In genomic region chr3:149969945-149970715, GRCh38 we compare ENCODE assay signal across 8 cellular contexts. TPM values are rescaled to one million over a fixed set of nuclear protein-coding genes. Genes with fewer than 3 reads are reported as not detected.
DNase-seq lines count a peak whose midpoint lies in the region; ATAC-seq and TF ChIP-seq lines count a peak whose summit lies in the region.

No MANE protein-coding gene starts in this region.

- H3F3A ChIP-seq in PC-9 (ENCODE audit: insufficient read depth, low read depth): peaks cover 11% of the 10 kb centered on the region; the same call in 1 of the 2 replicates

- H3K79me2 ChIP-seq in PC-9 (ENCODE audit: low read depth): peaks cover 54% of the 10 kb centered on the region

- H3K27me3 Mint-ChIP-seq in CD8-positive, alpha-beta T cell (ENCODE audit: low read depth): peaks cover 3% of the 10 kb centered on the region
- peaks cover 5 to 24% (median 8%) of the 10 kb centered on the region in 5 donors for H3K27me3 Mint-ChIP-seq in naive thymus-derived CD8-positive, alpha-beta T cell
- H3K27me3 Mint-ChIP-seq in stimulated activated memory B cell treated with anti-CD40 and anti-IgM and Interleukin-4, amounts not matched to agents 10 μg/mL and 1 μg/mL and 100 μg/mL, for 72 hours: peaks cover 13% of the 10 kb centered on the region

- H3K4me3 ChIP-seq in CD8-positive, alpha-beta T cell (ENCODE audit: low read depth, low read length): peak overlapping the region; percentile 63
- peak overlapping the region; percentile 78 for H3K4me3 ChIP-seq in PC-9
- peak overlapping the region; percentile 73 for H3K4me3 ChIP-seq in fibroblast of pulmonary artery (replicated peaks; ENCODE audit: low read depth, low read length)

- peak overlapping the region; percentile 95 for H3K4me3 Mint-ChIP-seq in CD8-positive, alpha-beta T cell
- peak overlapping the region; percentile 89 to 97 (median 93) for H3K4me3 Mint-ChIP-seq in naive thymus-derived CD8-positive, alpha-beta T cell
- H3K4me3 Mint-ChIP-seq in stimulated activated memory B cell treated with anti-CD40 and anti-IgM and Interleukin-4, amounts not matched to agents 10 μg/mL and 1 μg/mL and 100 μg/mL, for 72 hours: peak overlapping the region; percentile 89

- intact Hi-C loops in CD8-positive, alpha-beta T cell (cut with DNase I, micrococcal nuclease): loop anchor here (1.0 to 10.0 kb wide), 11 partner anchors 157 to 895 kb away; partner anchors contain the start of genes RNF13 (in 2 of the 2), SIAH2 (in 2 of the 2), COMMD2 (in 1 of the 2) and EIF2A (in 1 of the 2)
- intact Hi-C loops in PC-9 (cut with micrococcal nuclease; ENCODE audit: unreplicated experiment): loop anchor here (1.0 to 5.0 kb wide), 6 partner anchors 246 to 698 kb away; no protein-coding TSS in a partner anchor

- POLR2A ChIA-PET in CD8-positive, alpha-beta T cell (lab: Charles Lee): interaction anchor here (0.8 to 2.2 kb wide), 5 partner anchors 33 to 1096 kb away, joined by 3 to 7 read pairs (median 4); partner anchors contain the start of genes EIF2A, SERP1 and TSC22D2
- POLR2A ChIA-PET in PC-9 (lab: Charles Lee; ENCODE audit: unreplicated experiment): interaction anchor here (0.5 to 1.6 kb wide), 10 partner anchors 172 to 1014 kb away, joined by 3 to 20 read pairs (median 8); partner anchors contain the start of genes ERICH6 and SIAH2
- POLR2A ChIA-PET in naive thymus-derived CD8-positive, alpha-beta T cell (lab: Charles Lee): interaction anchor here (0.6 kb wide), 1 partner anchor 240 kb away, joined by 3 read pairs; no protein-coding TSS in a partner anchor

- H3K27ac ChIP-seq in CD8-positive, alpha-beta T cell (ENCODE audit: low read depth, low read length): peak overlapping the region; percentile 16
- H3K27ac ChIP-seq in PC-9: peak overlapping the region; percentile 88

- CTCF ChIA-PET in CD8-positive, alpha-beta T cell (lab: Charles Lee): interaction anchor here (0.9 to 4.3 kb wide), 3 partner anchors 17 to 213 kb away, joined by 3 to 47 read pairs (median 4); no protein-coding TSS in a partner anchor
- CTCF ChIA-PET in PC-9 (lab: Charles Lee): interaction anchor here (0.5 to 1.6 kb wide), 8 partner anchors 58 to 960 kb away, joined by 3 to 11 read pairs (median 4); no protein-coding TSS in a partner anchor

- no peaks in the 10 kb centered on the region for H3K27me3 ChIP-seq in CD8-positive, alpha-beta T cell (ENCODE audit: insufficient read depth, low read length)
- no peaks in the 10 kb centered on the region for H3K27me3 ChIP-seq in PC-9 (ENCODE audit: insufficient read depth, low read depth)

- H4K20me1 ChIP-seq in PC-9 (ENCODE audit: insufficient read depth): peaks cover 6% of the 10 kb centered on the region; the same call in 1 of the 2 replicates

- H3K36me3 Mint-ChIP-seq in CD8-positive, alpha-beta T cell: peaks cover 11% of the 10 kb centered on the region
- H3K36me3 Mint-ChIP-seq in naive thymus-derived CD8-positive, alpha-beta T cell: no peaks in the 10 kb centered on the region
- H3K36me3 Mint-ChIP-seq in stimulated activated memory B cell treated with anti-CD40 and anti-IgM and Interleukin-4, amounts not matched to agents 10 μg/mL and 1 μg/mL and 100 μg/mL, for 72 hours: no peaks in the 10 kb centered on the region

- H2AFZ ChIP-seq in PC-9: peak overlapping the region; percentile 92

- ATAC-seq in CD8-positive, alpha-beta T cell: peak; percentile 56
- peak; percentile 55 for ATAC-seq in GM21360 (IDR thresholded peaks at IDR 0.05; ENCODE audit: unreplicated experiment)
- peak; percentile 54 to 57 for ATAC-seq in naive thymus-derived CD8-positive, alpha-beta T cell
- peak; percentile 77 for ATAC-seq in stimulated activated memory B cell treated with anti-CD40 and anti-IgM and Interleukin-4, amounts not matched to agents 10 μg/mL and 1 μg/mL and 100 μg/mL, for 72 hours

- peak overlapping the region; percentile 97 for H3K4me2 ChIP-seq in PC-9

- peaks cover 23% of the 10 kb centered on the region for H3K4me1 Mint-ChIP-seq in CD8-positive, alpha-beta T cell (ENCODE audit: low read depth)
- peaks cover 10 to 20% (median 17%) of the 10 kb centered on the region in 4 donors for H3K4me1 Mint-ChIP-seq in naive thymus-derived CD8-positive, alpha-beta T cell
- peaks cover 20% of the 10 kb centered on the region for H3K4me1 Mint-ChIP-seq in stimulated activated memory B cell treated with anti-CD40 and anti-IgM and Interleukin-4, amounts not matched to agents 10 μg/mL and 1 μg/mL and 100 μg/mL, for 72 hours

- no peaks in the 10 kb centered on the region for H3K9me3 Mint-ChIP-seq in CD8-positive, alpha-beta T cell
- H3K9me3 Mint-ChIP-seq in naive thymus-derived CD8-positive, alpha-beta T cell: peaks cover 0 to 4% (median 0%) of the 10 kb centered on the region in 9 donors
- H3K9me3 Mint-ChIP-seq in stimulated activated memory B cell treated with anti-CD40 and anti-IgM and Interleukin-4, amounts not matched to agents 10 μg/mL and 1 μg/mL and 100 μg/mL, for 72 hours: no peaks in the 10 kb centered on the region

- BruUV-seq in PC-9 (replicated peaks; lab: Mats Ljungman, UMichigan): TSS peak; percentile 27

- TF ChIP-seq CTCF in CD8-positive, alpha-beta T cell (IDR thresholded peaks at IDR 0.05): no peak
- TF ChIP-seq CTCF in PC-9 (conservative IDR thresholded peaks at IDR 0.05) (no peak), fibroblast of pulmonary artery (IDR thresholded peaks at IDR 0.05; ENCODE audit: low read length, missing control alignments) (no peak)

- peak overlapping the region; percentile 88 for H3K27ac Mint-ChIP-seq in CD8-positive, alpha-beta T cell
- peak overlapping the region; percentile 69 to 93 (median 86) for H3K27ac Mint-ChIP-seq in naive thymus-derived CD8-positive, alpha-beta T cell
- H3K27ac Mint-ChIP-seq in stimulated activated memory B cell treated with anti-CD40 and anti-IgM and Interleukin-4, amounts not matched to agents 10 μg/mL and 1 μg/mL and 100 μg/mL, for 72 hours: no peak overlapping the region

- peaks cover 10% of the 10 kb centered on the region for H3K4me1 ChIP-seq in CD8-positive, alpha-beta T cell (ENCODE audit: insufficient read depth, low read length)
- H3K4me1 ChIP-seq in PC-9 (replicated peaks; ENCODE audit: insufficient read depth): peaks cover 35% of the 10 kb centered on the region

- H3K9me2 ChIP-seq in PC-9 (ENCODE audit: insufficient read depth): no peaks in the 10 kb centered on the region

- DNase-seq in CD8-positive, alpha-beta T cell: peak; percentile 59 to 86 (median 79)
- DNase-seq in HS-27A (ENCODE audit: low read depth) (peak; percentile 59), PC-9 (peak; percentile 79 to 90), fibroblast of pulmonary artery (ENCODE audit: low read depth) (peak; percentile 92)
- peak; percentile 47 for DNase-seq in activated T-helper 9 cell treated with anti-CD3 and anti-CD28 coated beads, Interleukin-2, amount 50 U/mL, for 16 hours (ENCODE audit: low read depth)
- DNase-seq in naive thymus-derived CD8-positive, alpha-beta T cell: peak; percentile 67 to 89 (median 78)

- H3K36me3 ChIP-seq in CD8-positive, alpha-beta T cell (ENCODE audit: insufficient read depth, low read length): no peaks in the 10 kb centered on the region
- peaks cover 19% of the 10 kb centered on the region for H3K36me3 ChIP-seq in PC-9 (ENCODE audit: low read depth)

- no peaks in the 10 kb centered on the region for H3K9me3 ChIP-seq in CD8-positive, alpha-beta T cell (ENCODE audit: low read length)
- no peaks in the 10 kb centered on the region for H3K9me3 ChIP-seq in PC-9 (ENCODE audit: insufficient read depth, low read depth)

RNA-seq across cellular contexts. Expression of gene PFN2, which starts 0.6 kb away (rescaled TPM):
- total RNA-seq in CD8-positive, alpha-beta T cell: 10 to 100 TPM; 17.2 to 18.3 TPM
- 164 and 187 TPM in 2 replicates for total RNA-seq in PC-9 (2021)
- total RNA-seq in naive thymus-derived CD8-positive, alpha-beta T cell: 10 to 100 TPM; 21.3 to 23.4 TPM
- polyA plus RNA-seq in naive thymus-derived CD8-positive, alpha-beta T cell: 10 to 100 TPM in 2 of 3 donors, 1 to 10 TPM in 1; 8.9 to 12.7 (median 11.9) TPM

Comparison
In these comparisons a context has a peak if more than half of its experiments do, and no peak if none do; other contexts are left out.
1. Peak in every context shown above with its lines: DNase-seq, ATAC-seq, H3K4me3 ChIP-seq and H3K27ac ChIP-seq.